In the genomic region with DNA sequence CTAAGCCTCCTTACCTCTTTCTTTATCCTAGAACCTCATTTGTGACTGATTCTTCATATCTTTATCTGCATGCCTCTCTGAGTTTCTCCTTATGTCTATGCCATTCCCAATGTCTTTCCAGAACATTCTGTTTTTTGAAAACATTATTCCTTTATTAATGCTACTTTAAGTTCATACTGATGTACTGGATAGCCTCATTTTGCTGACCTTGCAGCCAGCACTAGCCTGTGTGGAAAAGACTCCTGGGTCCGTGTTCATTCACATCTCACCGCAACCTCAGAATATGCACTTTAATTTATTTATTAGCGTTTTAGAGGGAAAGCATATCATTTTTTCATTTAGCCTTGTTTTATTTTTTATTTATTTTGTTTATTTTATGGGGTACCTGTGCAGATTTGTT, we compare ENCODE assay signal across 27 cellular contexts.
"Had no signal": no experiment of that assay in that cellular context is flagged by ENCODE, and none has a peak within 500 bp of the region (broad histone marks: within the 10 kb centered on the region; RNA-seq: fewer than 3 reads in every experiment).

No MANE protein-coding gene starts in this region.

- H3K36me3 ChIP-seq: colonic mucosa, esophagus muscularis mucosa, esophagus squamous epithelium, gastrocnemius medialis, gastroesophageal sphincter, heart left ventricle, heart right ventricle had no signal

- ATAC-seq: effector memory CD8-positive, alpha-beta T cell; esophagus mucosa; foreskin keratinocyte; gastrocnemius medialis; gastroesophageal sphincter; heart left ventricle; heart right ventricle had no signal

- FAIRE-seq: colon, endothelial cell of umbilical vein had no signal

- H3K27me3 Mint-ChIP-seq: dendritic cell treated with granulocyte-macrophage colony-stimulating factor and Interleukin-4, amounts not matched to agents 40 ng/mL and 50 ng/mL, for 4 days had no signal

- H3K27ac ChIP-seq: colonic mucosa, coronary artery, dorsolateral prefrontal cortex, epithelial cell of prostate, esophagus muscularis mucosa, esophagus squamous epithelium, foreskin keratinocyte, gastrocnemius medialis, gastroesophageal sphincter, heart left ventricle, heart right ventricle had no signal

- H3K27me3 ChIP-seq: colonic mucosa, esophagus muscularis mucosa, esophagus squamous epithelium, foreskin keratinocyte, gastrocnemius medialis, gastroesophageal sphincter, heart right ventricle had no signal

- H3K4me1 ChIP-seq: colonic mucosa, esophagus muscularis mucosa, esophagus squamous epithelium, foreskin keratinocyte, gastrocnemius medialis, gastroesophageal sphincter, heart left ventricle, heart right ventricle had no signal

- H3K4me3 Mint-ChIP-seq: dendritic cell treated with granulocyte-macrophage colony-stimulating factor and Interleukin-4, amounts not matched to agents 40 ng/mL and 50 ng/mL, for 4 days; effector memory CD8-positive, alpha-beta T cell; endodermal cell had no signal

- H3K9me3 ChIP-seq: colonic mucosa, gastrocnemius medialis had no signal

- DNase-seq: colonic mucosa; cortex of kidney; dermis blood vessel endothelial cell; dorsolateral prefrontal cortex; effector CD4-positive, alpha-beta T cell; effector CD8-positive, alpha-beta T cell; effector memory CD4-positive, alpha-beta T cell; effector memory CD8-positive, alpha-beta T cell; endodermal cell; erythroblast; esophagus squamous epithelium; foreskin fibroblast; foreskin keratinocyte; foreskin melanocyte; gastrocnemius medialis; glutamatergic neuron; head of caudate nucleus; heart left ventricle; heart right ventricle had no signal

- H3K27ac Mint-ChIP-seq: dendritic cell treated with granulocyte-macrophage colony-stimulating factor and Interleukin-4, amounts not matched to agents 40 ng/mL and 50 ng/mL, for 4 days; effector memory CD8-positive, alpha-beta T cell; endodermal cell had no signal

- H3K4me3 ChIP-seq: colonic mucosa, coronary artery, dorsolateral prefrontal cortex, esophagus muscularis mucosa, esophagus squamous epithelium, gastrocnemius medialis, gastroesophageal sphincter, heart left ventricle, heart right ventricle had no signal
